In genomic region chr2:176098366-176099158, GRCh38 we compare ENCODE assay signal across 13 cellular contexts. TPM values are rescaled to one million over a fixed set of nuclear protein-coding genes. Genes with fewer than 3 reads are reported as not detected.
DNase-seq lines count a peak whose midpoint lies in the region; ATAC-seq and TF ChIP-seq lines count a peak whose summit lies in the region.
"Had no signal": no experiment of that assay in that cellular context is flagged by ENCODE, and none has a peak within 500 bp of the region (broad histone marks: within the 10 kb centered on the region; RNA-seq: fewer than 3 reads in every experiment).

No MANE protein-coding gene starts in this region.

- no peaks in the 10 kb centered on the region for H3K79me2 ChIP-seq in GM23338 (replicated peaks; ENCODE audit: insufficient read depth)

- H3K4me1 Mint-ChIP-seq in CD8-positive, alpha-beta memory T cell: peaks cover 21 to 31% (median 27%) of the 10 kb centered on the region in 3 donors
- H3K4me1 Mint-ChIP-seq in GM23338: peaks cover 42% of the 10 kb centered on the region

- POLR2A ChIA-PET in CD8-positive, alpha-beta memory T cell (lab: Charles Lee): no interaction called here

- H3K4me2 ChIP-seq in GM23338: peak overlapping the region; percentile 94

- peaks cover 91 to 92% of the 10 kb centered on the region in 2 donors for H3K27me3 Mint-ChIP-seq in CD8-positive, alpha-beta memory T cell
- H3K27me3 Mint-ChIP-seq in GM23338 (ENCODE audit: insufficient read depth, low read depth, poor library complexity): peaks cover 99% of the 10 kb centered on the region

- H3K9me2 ChIP-seq in GM23338 (ENCODE audit: insufficient read depth): no peaks in the 10 kb centered on the region

- H3K27ac ChIP-seq in CD8-positive, alpha-beta memory T cell (ENCODE audit: low read depth, low read length): no peak overlapping the region
- no peak overlapping the region for H3K27ac ChIP-seq in GM23338 (ENCODE audit: low read depth)
- H3K27ac ChIP-seq: foreskin keratinocyte had no signal

- DNase-seq in CD8-positive, alpha-beta memory T cell: no peak
- peak; percentile 66 for DNase-seq in GM23338 (ENCODE audit: low spot score)
- peak; percentile 46 for DNase-seq in RPMI7951 (ENCODE audit: low read depth)
- DNase-seq in left colon: no peak
- DNase-seq in NCI-H2107 treated with DMSO at 0.1 percent for 48 hours (lab: John Stamatoyannopoulos, UW; ENCODE audit: unreplicated experiment): no peak
- no peak for DNase-seq in AG08395 (ENCODE audit: low spot score)
- DNase-seq: foreskin keratinocyte, NCI-H1105 had no signal

- H3K36me3 Mint-ChIP-seq in CD8-positive, alpha-beta memory T cell: peaks cover 0 to 2% (median 0%) of the 10 kb centered on the region in 3 donors
- H3K36me3 Mint-ChIP-seq in GM23338 (ENCODE audit: low read depth): no peaks in the 10 kb centered on the region; the same call in 2 of the 3 replicates

- no peak overlapping the region for H3K4me3 ChIP-seq in CD8-positive, alpha-beta memory T cell (ENCODE audit: low read length)
- peak overlapping the region; percentile 46 for H3K4me3 ChIP-seq in GM23338

- CTCF ChIA-PET in CD8-positive, alpha-beta memory T cell (lab: Charles Lee): interaction anchor here (1.1 to 2.6 kb wide), 8 partner anchors 10 to 683 kb away, joined by 3 to 36 read pairs (median 4); no protein-coding TSS in a partner anchor

- peak overlapping the region in 1 of 8 donors; percentile 60 for H3K27ac Mint-ChIP-seq in CD8-positive, alpha-beta memory T cell
- no peak overlapping the region for H3K27ac Mint-ChIP-seq in GM23338

- H3F3A ChIP-seq in GM23338 (replicated peaks; ENCODE audit: low read depth): peaks cover 26% of the 10 kb centered on the region

- peak overlapping the region in 6 of 7 donors; percentile 8 to 83 (median 48) for H3K4me3 Mint-ChIP-seq in CD8-positive, alpha-beta memory T cell
- peak overlapping the region; percentile 68 for H3K4me3 Mint-ChIP-seq in GM23338

- peak overlapping the region; percentile 7 for H2AFZ ChIP-seq in GM23338

- peaks cover 18% of the 10 kb centered on the region for H3K4me1 ChIP-seq in CD8-positive, alpha-beta memory T cell (ENCODE audit: insufficient read depth, low read length)
- peaks cover 62% of the 10 kb centered on the region for H3K4me1 ChIP-seq in GM23338 (ENCODE audit: insufficient read depth)
- H3K4me1 ChIP-seq: foreskin keratinocyte had no signal

- ATAC-seq in GM23338 (peak; percentile 5), left colon (peak; percentile 14), HG03565 (IDR thresholded peaks at IDR 0.05; ENCODE audit: unreplicated experiment) (no peak), GM18870 (IDR thresholded peaks at IDR 0.05; ENCODE audit: unreplicated experiment) (no peak)

- H4K20me1 ChIP-seq in GM23338 (replicated peaks; ENCODE audit: insufficient read depth): peaks cover 45% of the 10 kb centered on the region

- peaks cover 4% of the 10 kb centered on the region for H3K9me3 ChIP-seq in CD8-positive, alpha-beta memory T cell (ENCODE audit: low read length)

- peaks cover 8 to 25% (median 13%) of the 10 kb centered on the region in 5 donors for H3K9me3 Mint-ChIP-seq in CD8-positive, alpha-beta memory T cell
- no peaks in the 10 kb centered on the region for H3K9me3 Mint-ChIP-seq in GM23338
- H3K9me3 Mint-ChIP-seq: T-helper 1 cell treated with Interleukin-12 subunit alpha and Interleukin-12 subunit beta and Interleukin-4 antibody, amounts not matched to agents 30 μg/mL and 1 μg/mL, for 36 hours had no signal

- H3K36me3 ChIP-seq in CD8-positive, alpha-beta memory T cell (ENCODE audit: insufficient read depth, low read length): no peaks in the 10 kb centered on the region
- H3K36me3 ChIP-seq in GM23338 (ENCODE audit: insufficient read depth): no peaks in the 10 kb centered on the region; the same call in 1 of the 2 replicates

- intact Hi-C loops in left colon (cut with DNase I, micrococcal nuclease): loop anchor here (5.0 to 10.0 kb wide), 3 partner anchors 406 to 731 kb away; no protein-coding TSS in a partner anchor

- TF ChIP-seq CTCF in GM23338 (conservative IDR thresholded peaks at IDR 0.05; ENCODE audit: low read depth in 2 of 2): no peak

- H3K27me3 ChIP-seq in CD8-positive, alpha-beta memory T cell (ENCODE audit: insufficient read depth, low read length, poor library complexity, severe bottlenecking): peaks cover 90% of the 10 kb centered on the region
- peaks cover 94% of the 10 kb centered on the region for H3K27me3 ChIP-seq in GM23338 (ENCODE audit: insufficient read depth)

TF ChIP-seq in GM23338, 12 proteins besides CTCF, POLR2A, EP300 and RAD21:
- TF ChIP-seq EZH2 (IDR thresholded peaks at IDR 0.05; ENCODE audit: low read depth, unreplicated experiment) (peak; percentile 86), NANOG (IDR thresholded peaks at IDR 0.05; ENCODE audit: borderline replicate concordance) (no peak), EZH2phosphoT487 (IDR thresholded peaks at IDR 0.05; ENCODE audit: unreplicated experiment) (peak; percentile 74)
TF ChIP-seq in GM23338: peak in this region for 2.

RNA-seq across cellular contexts. Expression of gene HOXD12, which starts 1.0 kb away (rescaled TPM):
- not detected for total RNA-seq in CD8-positive, alpha-beta memory T cell
- not detected for polyA plus RNA-seq in CD8-positive, alpha-beta memory T cell
- total RNA-seq in GM23338 (2014; rRNA removed; shearing (Covaris generic)): not detected in 2 replicates
- polyA plus RNA-seq in GM23338 (2016; fragmentation: Nextera tagmentation; extraction: Ambion mirVana): not detected in 2 replicates
- not detected in 2 replicates for total RNA-seq in RPMI7951 (2014; rRNA removed; shearing (Covaris generic))
- not detected for total RNA-seq in left colon
- total RNA-seq: activated CD8-positive, alpha-beta memory T cell treated with anti-CD3 and anti-CD28 coated beads for 36 hours; foreskin keratinocyte; left lobe of liver had no signal
- polyA plus RNA-seq: foreskin keratinocyte had no signal

RNA-seq across cellular contexts. Expression of gene HOXD13, which starts 6.0 kb away (rescaled TPM):
- not detected for total RNA-seq in CD8-positive, alpha-beta memory T cell
- polyA plus RNA-seq in CD8-positive, alpha-beta memory T cell: not detected
- total RNA-seq in GM23338 (2014; rRNA removed; shearing (Covaris generic)): 0.47 TPM in 1 of 2 replicates, not detected in the other
- not detected in 2 replicates for polyA plus RNA-seq in GM23338 (2016; fragmentation: Nextera tagmentation; extraction: Ambion mirVana)
- total RNA-seq in RPMI7951 (2014; rRNA removed; shearing (Covaris generic)): 1.2 and 2.6 TPM in 2 replicates
- under 1 TPM; 0.14 to 0.15 TPM for total RNA-seq in left colon
- total RNA-seq: activated CD8-positive, alpha-beta memory T cell treated with anti-CD3 and anti-CD28 coated beads for 36 hours; foreskin keratinocyte; left lobe of liver had no signal
- polyA plus RNA-seq: foreskin keratinocyte had no signal

RNA-seq across cellular contexts. Expression of gene HOXD11, which starts 8.5 kb away (rescaled TPM):
- total RNA-seq in CD8-positive, alpha-beta memory T cell: not detected
- polyA plus RNA-seq in CD8-positive, alpha-beta memory T cell: not detected
- total RNA-seq in GM23338 (2014; rRNA removed; shearing (Covaris generic)): not detected in 2 replicates
- not detected in 2 replicates for polyA plus RNA-seq in GM23338 (2016; fragmentation: Nextera tagmentation; extraction: Ambion mirVana)
- 0.10 TPM in 1 of 2 replicates, not detected in the other for total RNA-seq in RPMI7951 (2014; rRNA removed; shearing (Covaris generic))
- 1 to 10 TPM in 1 of 2 donors, under 1 TPM in 1; 0.37 to 4.2 TPM for total RNA-seq in left colon
- total RNA-seq: activated CD8-positive, alpha-beta memory T cell treated with anti-CD3 and anti-CD28 coated beads for 36 hours; foreskin keratinocyte; left lobe of liver had no signal
- polyA plus RNA-seq: foreskin keratinocyte had no signal

RNA-seq across cellular contexts. Expression of gene EVX2, which starts 14.8 kb away (rescaled TPM):
- total RNA-seq in CD8-positive, alpha-beta memory T cell: not detected
- polyA plus RNA-seq in CD8-positive, alpha-beta memory T cell: not detected
- total RNA-seq in GM23338 (2014; rRNA removed; shearing (Covaris generic)): 0.03 and 0.04 TPM in 2 replicates
- not detected in 2 replicates for polyA plus RNA-seq in GM23338 (2016; fragmentation: Nextera tagmentation; extraction: Ambion mirVana)
- total RNA-seq in RPMI7951 (2014; rRNA removed; shearing (Covaris generic)): not detected in 2 replicates
- not detected for total RNA-seq in left colon
- total RNA-seq: activated CD8-positive, alpha-beta memory T cell treated with anti-CD3 and anti-CD28 coated beads for 36 hours; foreskin keratinocyte; left lobe of liver had no signal
- polyA plus RNA-seq: foreskin keratinocyte had no signal

RNA-seq across cellular contexts. Expression of gene HOXD10, which starts 18.0 kb away (rescaled TPM):
- total RNA-seq in CD8-positive, alpha-beta memory T cell: not detected
- not detected for polyA plus RNA-seq in CD8-positive, alpha-beta memory T cell
- total RNA-seq in GM23338 (2014; rRNA removed; shearing (Covaris generic)): not detected in 2 replicates
- not detected in 2 replicates for polyA plus RNA-seq in GM23338 (2016; fragmentation: Nextera tagmentation; extraction: Ambion mirVana)
- not detected in 2 replicates for total RNA-seq in RPMI7951 (2014; rRNA removed; shearing (Covaris generic))
- total RNA-seq in left colon: 10 to 100 TPM in 1 of 2 donors, 1 to 10 TPM in 1; 1.0 to 14.8 TPM
- total RNA-seq: activated CD8-positive, alpha-beta memory T cell treated with anti-CD3 and anti-CD28 coated beads for 36 hours; foreskin keratinocyte; left lobe of liver had no signal
- polyA plus RNA-seq: foreskin keratinocyte had no signal

Comparison
In these comparisons a context has a peak if more than half of its experiments do, and no peak if none do; other contexts are left out.
1. DNase-seq: peak in GM23338 (single experiment) and RPMI7951 (single experiment); none in CD8-positive, alpha-beta memory T cell (0 of 5), left colon (0 of 2), NCI-H2107 treated with DMSO at 0.1 percent for 48 hours (single experiment) and AG08395 (single experiment).
2. ATAC-seq: peak in GM23338 (single experiment) and left colon (single experiment); none in HG03565 (single experiment) and GM18870 (single experiment).